In the genomic region with DNA sequence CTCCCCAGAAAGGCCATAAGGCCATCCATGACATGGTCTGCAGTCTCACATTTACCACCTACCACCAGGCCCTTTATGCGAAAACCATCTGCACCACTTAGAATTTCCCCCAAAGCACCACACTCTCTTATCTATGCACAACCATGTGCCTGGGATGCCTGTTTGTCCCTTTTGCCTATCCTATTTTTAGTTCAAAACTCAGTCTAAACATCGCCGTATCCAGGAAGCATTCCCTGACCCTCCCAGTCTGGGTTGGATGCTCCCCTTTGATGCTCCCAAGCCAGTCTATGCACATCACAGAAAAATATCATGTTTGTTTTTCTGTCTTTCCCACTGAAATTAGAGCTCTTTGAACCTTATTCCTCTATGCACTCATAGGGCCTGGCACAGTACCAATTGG, we compare ENCODE assay signal across 1 cellular context.
TF ChIP-seq lines count a peak whose summit lies in the region.

No MANE protein-coding gene starts in this region.

TF ChIP-seq in K562, 482 proteins besides CTCF, POLR2A, EP300 and RAD21 (continues in another document):
- TF ChIP-seq SMAD4 (CRISPR knock-in tag; conservative IDR thresholded peaks at IDR 0.05) (peak; percentile 81), NCOR1 (IDR thresholded peaks at IDR 0.05) (peak; percentile 80), CBX8 (IDR thresholded peaks at IDR 0.05; ENCODE audit: borderline replicate concordance, extremely low read depth, low read depth, low read length, poor library complexity, severe bottlenecking) (no peak), MEF2D (tag; conservative IDR thresholded peaks at IDR 0.05; ENCODE audit: low read depth) (peak; percentile 94), CBFA2T2 (conservative IDR thresholded peaks at IDR 0.05) (peak; percentile 70), RBM22 (IDR thresholded peaks at IDR 0.05; ENCODE audit: low read depth, low read length, poor library complexity, severe bottlenecking) (no peak), TRIM24 (IDR thresholded peaks at IDR 0.05) (0 out of 4 replicates have a peak, but pooled peaks of 1 of the 2 experiments have one; percentile 16), PML (IDR thresholded peaks at IDR 0.05; ENCODE audit: low read length) (no peak), MEF2A (IDR thresholded peaks at IDR 0.05; ENCODE audit: control insufficient read depth, low read depth, low read length) (peak; percentile 92), CBFA2T3 (IDR thresholded peaks at IDR 0.05) (peak; percentile 83), RB1 (IDR thresholded peaks at IDR 0.05; ENCODE audit: low read depth) (no peak), SLC30A9 (CRISPR knock-in tag; IDR thresholded peaks at IDR 0.05) (no peak), SRSF3 (IDR thresholded peaks at IDR 0.05; ENCODE audit: insufficient read depth, low read length) (no peak), BACH1 (tag; IDR thresholded peaks at IDR 0.05) (no peak), TCF3 (CRISPR knock-in tag; IDR thresholded peaks at IDR 0.05) (peak; percentile 72), SIX5 (IDR thresholded peaks at IDR 0.05; ENCODE audit: borderline replicate concordance in 1 of 2, insufficient read depth in 1 of 2, low read depth in 1 of 2, low read length in 2 of 2) (no peak)
- TF ChIP-seq, protein P1, sequence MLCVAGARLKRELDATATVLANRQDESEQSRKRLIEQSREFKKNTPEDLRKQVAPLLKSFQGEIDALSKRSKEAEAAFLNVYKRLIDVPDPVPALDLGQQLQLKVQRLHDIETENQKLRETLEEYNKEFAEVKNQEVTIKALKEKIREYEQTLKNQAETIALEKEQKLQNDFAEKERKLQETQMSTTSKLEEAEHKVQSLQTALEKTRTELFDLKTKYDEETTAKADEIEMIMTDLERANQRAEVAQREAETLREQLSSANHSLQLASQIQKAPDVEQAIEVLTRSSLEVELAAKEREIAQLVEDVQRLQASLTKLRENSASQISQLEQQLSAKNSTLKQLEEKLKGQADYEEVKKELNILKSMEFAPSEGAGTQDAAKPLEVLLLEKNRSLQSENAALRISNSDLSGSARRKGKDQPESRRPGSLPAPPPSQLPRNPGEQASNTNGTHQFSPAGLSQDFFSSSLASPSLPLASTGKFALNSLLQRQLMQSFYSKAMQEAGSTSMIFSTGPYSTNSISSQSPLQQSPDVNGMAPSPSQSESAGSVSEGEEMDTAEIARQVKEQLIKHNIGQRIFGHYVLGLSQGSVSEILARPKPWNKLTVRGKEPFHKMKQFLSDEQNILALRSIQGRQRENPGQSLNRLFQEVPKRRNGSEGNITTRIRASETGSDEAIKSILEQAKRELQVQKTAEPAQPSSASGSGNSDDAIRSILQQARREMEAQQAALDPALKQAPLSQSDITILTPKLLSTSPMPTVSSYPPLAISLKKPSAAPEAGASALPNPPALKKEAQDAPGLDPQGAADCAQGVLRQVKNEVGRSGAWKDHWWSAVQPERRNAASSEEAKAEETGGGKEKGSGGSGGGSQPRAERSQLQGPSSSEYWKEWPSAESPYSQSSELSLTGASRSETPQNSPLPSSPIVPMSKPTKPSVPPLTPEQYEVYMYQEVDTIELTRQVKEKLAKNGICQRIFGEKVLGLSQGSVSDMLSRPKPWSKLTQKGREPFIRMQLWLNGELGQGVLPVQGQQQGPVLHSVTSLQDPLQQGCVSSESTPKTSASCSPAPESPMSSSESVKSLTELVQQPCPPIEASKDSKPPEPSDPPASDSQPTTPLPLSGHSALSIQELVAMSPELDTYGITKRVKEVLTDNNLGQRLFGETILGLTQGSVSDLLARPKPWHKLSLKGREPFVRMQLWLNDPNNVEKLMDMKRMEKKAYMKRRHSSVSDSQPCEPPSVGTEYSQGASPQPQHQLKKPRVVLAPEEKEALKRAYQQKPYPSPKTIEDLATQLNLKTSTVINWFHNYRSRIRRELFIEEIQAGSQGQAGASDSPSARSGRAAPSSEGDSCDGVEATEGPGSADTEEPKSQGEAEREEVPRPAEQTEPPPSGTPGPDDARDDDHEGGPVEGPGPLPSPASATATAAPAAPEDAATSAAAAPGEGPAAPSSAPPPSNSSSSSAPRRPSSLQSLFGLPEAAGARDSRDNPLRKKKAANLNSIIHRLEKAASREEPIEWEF (CRISPR knock-in tag; IDR thresholded peaks at IDR 0.05) = no peak
- TF ChIP-seq, protein P2, sequence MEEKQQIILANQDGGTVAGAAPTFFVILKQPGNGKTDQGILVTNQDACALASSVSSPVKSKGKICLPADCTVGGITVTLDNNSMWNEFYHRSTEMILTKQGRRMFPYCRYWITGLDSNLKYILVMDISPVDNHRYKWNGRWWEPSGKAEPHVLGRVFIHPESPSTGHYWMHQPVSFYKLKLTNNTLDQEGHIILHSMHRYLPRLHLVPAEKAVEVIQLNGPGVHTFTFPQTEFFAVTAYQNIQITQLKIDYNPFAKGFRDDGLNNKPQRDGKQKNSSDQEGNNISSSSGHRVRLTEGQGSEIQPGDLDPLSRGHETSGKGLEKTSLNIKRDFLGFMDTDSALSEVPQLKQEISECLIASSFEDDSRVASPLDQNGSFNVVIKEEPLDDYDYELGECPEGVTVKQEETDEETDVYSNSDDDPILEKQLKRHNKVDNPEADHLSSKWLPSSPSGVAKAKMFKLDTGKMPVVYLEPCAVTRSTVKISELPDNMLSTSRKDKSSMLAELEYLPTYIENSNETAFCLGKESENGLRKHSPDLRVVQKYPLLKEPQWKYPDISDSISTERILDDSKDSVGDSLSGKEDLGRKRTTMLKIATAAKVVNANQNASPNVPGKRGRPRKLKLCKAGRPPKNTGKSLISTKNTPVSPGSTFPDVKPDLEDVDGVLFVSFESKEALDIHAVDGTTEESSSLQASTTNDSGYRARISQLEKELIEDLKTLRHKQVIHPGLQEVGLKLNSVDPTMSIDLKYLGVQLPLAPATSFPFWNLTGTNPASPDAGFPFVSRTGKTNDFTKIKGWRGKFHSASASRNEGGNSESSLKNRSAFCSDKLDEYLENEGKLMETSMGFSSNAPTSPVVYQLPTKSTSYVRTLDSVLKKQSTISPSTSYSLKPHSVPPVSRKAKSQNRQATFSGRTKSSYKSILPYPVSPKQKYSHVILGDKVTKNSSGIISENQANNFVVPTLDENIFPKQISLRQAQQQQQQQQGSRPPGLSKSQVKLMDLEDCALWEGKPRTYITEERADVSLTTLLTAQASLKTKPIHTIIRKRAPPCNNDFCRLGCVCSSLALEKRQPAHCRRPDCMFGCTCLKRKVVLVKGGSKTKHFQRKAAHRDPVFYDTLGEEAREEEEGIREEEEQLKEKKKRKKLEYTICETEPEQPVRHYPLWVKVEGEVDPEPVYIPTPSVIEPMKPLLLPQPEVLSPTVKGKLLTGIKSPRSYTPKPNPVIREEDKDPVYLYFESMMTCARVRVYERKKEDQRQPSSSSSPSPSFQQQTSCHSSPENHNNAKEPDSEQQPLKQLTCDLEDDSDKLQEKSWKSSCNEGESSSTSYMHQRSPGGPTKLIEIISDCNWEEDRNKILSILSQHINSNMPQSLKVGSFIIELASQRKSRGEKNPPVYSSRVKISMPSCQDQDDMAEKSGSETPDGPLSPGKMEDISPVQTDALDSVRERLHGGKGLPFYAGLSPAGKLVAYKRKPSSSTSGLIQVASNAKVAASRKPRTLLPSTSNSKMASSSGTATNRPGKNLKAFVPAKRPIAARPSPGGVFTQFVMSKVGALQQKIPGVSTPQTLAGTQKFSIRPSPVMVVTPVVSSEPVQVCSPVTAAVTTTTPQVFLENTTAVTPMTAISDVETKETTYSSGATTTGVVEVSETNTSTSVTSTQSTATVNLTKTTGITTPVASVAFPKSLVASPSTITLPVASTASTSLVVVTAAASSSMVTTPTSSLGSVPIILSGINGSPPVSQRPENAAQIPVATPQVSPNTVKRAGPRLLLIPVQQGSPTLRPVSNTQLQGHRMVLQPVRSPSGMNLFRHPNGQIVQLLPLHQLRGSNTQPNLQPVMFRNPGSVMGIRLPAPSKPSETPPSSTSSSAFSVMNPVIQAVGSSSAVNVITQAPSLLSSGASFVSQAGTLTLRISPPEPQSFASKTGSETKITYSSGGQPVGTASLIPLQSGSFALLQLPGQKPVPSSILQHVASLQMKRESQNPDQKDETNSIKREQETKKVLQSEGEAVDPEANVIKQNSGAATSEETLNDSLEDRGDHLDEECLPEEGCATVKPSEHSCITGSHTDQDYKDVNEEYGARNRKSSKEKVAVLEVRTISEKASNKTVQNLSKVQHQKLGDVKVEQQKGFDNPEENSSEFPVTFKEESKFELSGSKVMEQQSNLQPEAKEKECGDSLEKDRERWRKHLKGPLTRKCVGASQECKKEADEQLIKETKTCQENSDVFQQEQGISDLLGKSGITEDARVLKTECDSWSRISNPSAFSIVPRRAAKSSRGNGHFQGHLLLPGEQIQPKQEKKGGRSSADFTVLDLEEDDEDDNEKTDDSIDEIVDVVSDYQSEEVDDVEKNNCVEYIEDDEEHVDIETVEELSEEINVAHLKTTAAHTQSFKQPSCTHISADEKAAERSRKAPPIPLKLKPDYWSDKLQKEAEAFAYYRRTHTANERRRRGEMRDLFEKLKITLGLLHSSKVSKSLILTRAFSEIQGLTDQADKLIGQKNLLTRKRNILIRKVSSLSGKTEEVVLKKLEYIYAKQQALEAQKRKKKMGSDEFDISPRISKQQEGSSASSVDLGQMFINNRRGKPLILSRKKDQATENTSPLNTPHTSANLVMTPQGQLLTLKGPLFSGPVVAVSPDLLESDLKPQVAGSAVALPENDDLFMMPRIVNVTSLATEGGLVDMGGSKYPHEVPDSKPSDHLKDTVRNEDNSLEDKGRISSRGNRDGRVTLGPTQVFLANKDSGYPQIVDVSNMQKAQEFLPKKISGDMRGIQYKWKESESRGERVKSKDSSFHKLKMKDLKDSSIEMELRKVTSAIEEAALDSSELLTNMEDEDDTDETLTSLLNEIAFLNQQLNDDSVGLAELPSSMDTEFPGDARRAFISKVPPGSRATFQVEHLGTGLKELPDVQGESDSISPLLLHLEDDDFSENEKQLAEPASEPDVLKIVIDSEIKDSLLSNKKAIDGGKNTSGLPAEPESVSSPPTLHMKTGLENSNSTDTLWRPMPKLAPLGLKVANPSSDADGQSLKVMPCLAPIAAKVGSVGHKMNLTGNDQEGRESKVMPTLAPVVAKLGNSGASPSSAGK (IDR thresholded peaks at IDR 0.05) = 0 out of 2 replicates have a peak, but pooled peaks have one; percentile 29
- TF ChIP-seq, protein P3, sequence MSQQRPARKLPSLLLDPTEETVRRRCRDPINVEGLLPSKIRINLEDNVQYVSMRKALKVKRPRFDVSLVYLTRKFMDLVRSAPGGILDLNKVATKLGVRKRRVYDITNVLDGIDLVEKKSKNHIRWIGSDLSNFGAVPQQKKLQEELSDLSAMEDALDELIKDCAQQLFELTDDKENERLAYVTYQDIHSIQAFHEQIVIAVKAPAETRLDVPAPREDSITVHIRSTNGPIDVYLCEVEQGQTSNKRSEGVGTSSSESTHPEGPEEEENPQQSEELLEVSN (IDR thresholded peaks at IDR 0.05; ENCODE audit: borderline replicate concordance in 1 of 2, extremely low read depth in 1 of 2, insufficient read depth in 1 of 2, insufficient read length in 1 of 2, low read depth in 1 of 2, low read length in 1 of 2, poor library complexity in 1 of 2, severe bottlenecking in 1 of 2) = peak in 1 of 2 experiments; percentile 34
